ENCODE assay signal across 1 cellular context in genomic region chr19:17336872-17337674, GRCh38.
TF ChIP-seq lines count a peak whose summit lies in the region.

GTPBP3 (plus strand) TSS chr19:17337553; CDS start chr19:17337612, 59 bp downstream.

TF ChIP-seq in SK-N-SH, 30 proteins besides CTCF, POLR2A, EP300 and RAD21 (continued from another document):
- TF ChIP-seq REST (IDR thresholded peaks at IDR 0.05; ENCODE audit: low read depth, low read length) (no peak), JUND (IDR thresholded peaks at IDR 0.05) (no peak)
